24 cellular contexts compared by ENCODE assay signal in genomic region chr3:148839805-148840204, GRCh38. TPM values are rescaled to one million over a fixed set of nuclear protein-coding genes. Genes with fewer than 3 reads are reported as not detected.
A peak's percentile ranks its signal among the peaks of the same experiment; 100 is the strongest.
DNase-seq lines count a peak whose midpoint lies in the region; ATAC-seq and TF ChIP-seq lines count a peak whose summit lies in the region.
"Had no signal": no experiment of that assay in that cellular context is flagged by ENCODE, and none has a peak within 500 bp of the region (broad histone marks: within the 10 kb centered on the region; RNA-seq: fewer than 3 reads in every experiment).

No MANE protein-coding gene starts in this region.

- ATAC-seq in GM19324 (IDR thresholded peaks at IDR 0.05; ENCODE audit: low FRiP score, unreplicated experiment) (peak; percentile 73), GM21619 (IDR thresholded peaks at IDR 0.05; ENCODE audit: unreplicated experiment) (peak; percentile 59), HG03159 (IDR thresholded peaks at IDR 0.05; ENCODE audit: unreplicated experiment) (peak; percentile 68)
- ATAC-seq: activated naive CD4-positive, alpha-beta T cell treated with anti-CD3 and anti-CD28 coated beads, Interleukin-2, amount 50 U/mL, for 72 hours had no signal

- no peak overlapping the region for H3K4me3 ChIP-seq in H7 (ENCODE audit: insufficient read depth, low read depth, low read length)
- H3K4me3 ChIP-seq: thoracic aorta had no signal

- no peaks in the 10 kb centered on the region for H3K36me3 Mint-ChIP-seq in type B pancreatic cell
- H3K36me3 Mint-ChIP-seq: activated naive CD4-positive, alpha-beta T cell treated with anti-CD3 and anti-CD28 coated beads, Interleukin-2, amount 50 U/mL, for 72 hours; IgD-negative memory B cell had no signal

- no peaks in the 10 kb centered on the region for H3K36me3 ChIP-seq in H7 (replicated peaks; ENCODE audit: control insufficient read depth, insufficient read depth, low read length)
- H3K36me3 ChIP-seq: thoracic aorta had no signal

- no peaks in the 10 kb centered on the region for H3K9me3 Mint-ChIP-seq in type B pancreatic cell
- H3K9me3 Mint-ChIP-seq: activated naive CD4-positive, alpha-beta T cell treated with anti-CD3 and anti-CD28 coated beads, Interleukin-2, amount 50 U/mL, for 72 hours; IgD-negative memory B cell had no signal

- TF ChIP-seq CTCF in type B pancreatic cell (conservative IDR thresholded peaks at IDR 0.05) (no peak), GM13977 (IDR thresholded peaks at IDR 0.05; ENCODE audit: extremely low read depth, insufficient read depth, missing control alignments) (no peak)

- no peak overlapping the region for H3K4me3 Mint-ChIP-seq in type B pancreatic cell
- H3K4me3 Mint-ChIP-seq: IgD-negative memory B cell had no signal

- no peaks in the 10 kb centered on the region for H3K4me1 Mint-ChIP-seq in type B pancreatic cell (ENCODE audit: unreplicated experiment)

- DNase-seq in H7 (no peak), type B pancreatic cell (ENCODE audit: extremely low spot score, unreplicated experiment) (no peak), GM13977 (ENCODE audit: low spot score) (no peak)
- DNase-seq in activated naive CD4-positive, alpha-beta T cell treated with Interleukin-2 at 50 U/mL for 16 hours, result no peak
- DNase-seq: activated CD4-positive, alpha-beta T cell treated with anti-CD3 and anti-CD28 coated beads, Interleukin-2, amount 50 U/mL, for 48 hours; activated T-cell treated with anti-CD3 and anti-CD28 coated beads, Interleukin-2, amount 50 U/mL, for 48 hours; AML-193; EL; head of caudate nucleus; NCI-H187 treated with DMSO at 0.1 percent for 48 hours; NCI-H345; nucleus accumbens; retina; SHP77 treated with DMSO at 0.1 percent for 48 hours; stimulated activated CD4-positive, alpha-beta T cell treated with anti-CD3 and anti-CD28 coated beads, Interleukin-12 subunit alpha, Interleukin-12 subunit beta, amount 100 ng/mL, for 4 hours had no signal

- H3K27me3 Mint-ChIP-seq in type B pancreatic cell, result peaks cover 5% of the 10 kb centered on the region
- H3K27me3 Mint-ChIP-seq: IgD-negative memory B cell had no signal

- no peaks in the 10 kb centered on the region for H3K27me3 ChIP-seq in H7 (ENCODE audit: control insufficient read depth, insufficient read depth, low read length)

- in situ Hi-C loops in GM13977 (cut with MboI; ENCODE audit: low pct_unique_long_range_greater_than_20kb, low sequenced_read_pairs, unreplicated experiment), result no loop called here

- H3K27ac Mint-ChIP-seq in type B pancreatic cell, result no peak overlapping the region
- H3K27ac Mint-ChIP-seq: activated naive CD4-positive, alpha-beta T cell treated with anti-CD3 and anti-CD28 coated beads, Interleukin-2, amount 50 U/mL, for 72 hours; IgD-negative memory B cell had no signal

RNA-seq across cellular contexts. Expression of gene CPB1, which starts 12.2 kb away (rescaled TPM):
- total RNA-seq in H7 (2014; rRNA removed; shearing (Covaris generic)), result 0.07 TPM in 1 of 2 replicates, not detected in the other
- total RNA-seq in type B pancreatic cell (ENCODE audit: low replicate concordance), result 0.56 and 2.5 TPM in 2 replicates
- total RNA-seq: activated naive CD4-positive, alpha-beta T cell treated with anti-CD3 and anti-CD28 coated beads, Interleukin-2, amount 50 U/mL, for 72 hours; fibroblast of lung; H4; T-helper 1 cell treated with Interleukin-12 subunit alpha and Interleukin-12 subunit beta and Interleukin-4 antibody, amounts not matched to agents 30 ng/mL and 1 ng/mL, for 36 hours had no signal

RNA-seq across cellular contexts. Expression of gene CPA3, which starts 25.3 kb away (rescaled TPM):
- total RNA-seq in H7 (2014; rRNA removed; shearing (Covaris generic)), result not detected in 2 replicates
- not detected in 2 replicates for total RNA-seq in type B pancreatic cell (ENCODE audit: low replicate concordance)
- total RNA-seq: fibroblast of lung; H4; T-helper 1 cell treated with Interleukin-12 subunit alpha and Interleukin-12 subunit beta and Interleukin-4 antibody, amounts not matched to agents 30 ng/mL and 1 ng/mL, for 36 hours had no signal
